Comparison of ENCODE assay signal across 8 cellular contexts in the genomic region with DNA sequence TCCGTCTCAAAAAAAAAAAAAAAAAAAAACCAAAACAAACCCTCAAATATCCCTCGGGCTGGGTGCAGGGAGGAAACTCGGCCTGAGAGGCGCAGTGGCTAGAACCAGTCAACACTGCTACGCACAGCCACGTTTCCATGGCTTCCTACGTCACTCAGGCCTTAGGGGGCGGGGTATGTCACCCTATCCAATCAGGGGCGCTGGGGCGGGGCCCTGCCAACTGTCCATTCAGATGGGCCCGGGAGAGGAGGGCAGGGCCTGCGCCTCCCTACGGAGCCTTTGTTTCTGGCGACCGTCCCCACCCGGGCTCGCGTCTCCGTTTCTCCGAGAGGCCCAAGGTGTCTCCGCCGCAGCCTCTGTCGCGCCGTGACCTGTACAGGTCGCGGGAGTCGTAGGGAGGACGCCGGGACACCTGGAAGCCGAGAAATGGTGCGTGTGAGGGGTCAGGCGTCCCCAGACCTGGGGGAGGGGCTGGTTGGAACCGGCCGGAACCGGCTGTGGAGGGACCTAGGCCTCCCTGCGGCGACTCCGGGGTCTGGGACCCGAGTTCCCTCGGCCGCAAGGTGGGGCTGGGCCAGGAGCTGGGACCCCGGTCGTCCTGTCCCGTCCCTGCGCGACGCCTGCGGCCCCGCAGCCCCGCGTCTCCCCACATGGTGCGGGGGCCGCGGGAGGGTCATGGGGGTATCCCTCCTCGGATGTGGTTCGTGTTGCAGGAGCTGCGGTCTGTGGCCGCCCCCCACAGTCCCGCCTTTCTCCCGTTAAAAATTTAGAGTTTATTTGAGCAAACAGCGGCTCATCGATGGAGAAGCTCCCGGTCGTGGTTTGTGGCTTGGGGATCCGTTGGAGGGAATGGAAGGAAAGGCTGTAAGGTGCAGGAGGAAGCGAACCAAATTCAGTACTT. TPM values are rescaled to one million over a fixed set of nuclear protein-coding genes. Genes with fewer than 3 reads are reported as not detected.
DNase-seq lines count a peak whose midpoint lies in the region; ATAC-seq and TF ChIP-seq lines count a peak whose summit lies in the region.

TSS of gene ZNF627 (plus strand) at position 282 of the 901 bp plus-strand sequence. CDS start at position 427, 145 bp downstream.

- peak within 1 kb of the TSS; percentile 85 for H3K4me2 ChIP-seq in hepatocyte

- in situ Hi-C loops in astrocyte of the cerebellum (cut with HindIII; ENCODE audit: low sequenced_read_pairs), result no loop called here

- H3K79me2 ChIP-seq in hepatocyte, result peaks cover 49% of the 10 kb centered on the region

- H3K27me3 ChIP-seq in hepatocyte, result no peaks in the 10 kb centered on the region

- peaks cover 11% of the 10 kb centered on the region for H3K4me1 ChIP-seq in hepatocyte (ENCODE audit: insufficient read depth)

- no peaks in the 10 kb centered on the region for H3K9me2 ChIP-seq in hepatocyte (replicated peaks; ENCODE audit: insufficient read depth)

- H2AFZ ChIP-seq in hepatocyte, result peak within 1 kb of the TSS; percentile 50

- peak; percentile 91 for ATAC-seq in GM18499 (IDR thresholded peaks at IDR 0.05; ENCODE audit: insufficient read depth, unreplicated experiment)
- peak; percentile 96 for ATAC-seq in HG02943 (IDR thresholded peaks at IDR 0.05; ENCODE audit: low read depth, unreplicated experiment)

- DNase-seq in NCI-H187 treated with DMSO at 0.1 percent for 48 hours (lab: John Stamatoyannopoulos, UW) (peak; percentile 83), T-helper 22 cell (ENCODE audit: low read depth) (peak; percentile 94), astrocyte of the cerebellum (ENCODE audit: low read depth) (peak; percentile 95), hepatocyte (ENCODE audit: low spot score) (peak; percentile 100), renal cortical epithelial cell (ENCODE audit: low read depth) (peak; percentile 95), cortex of kidney (lab: John Stamatoyannopoulos, UW) (no peak)

- WGBS in hepatocyte (ENCODE audit: low lambda C conversion rate, missing lambda C conversion rate), result under 1% methylated on average over 53 of the region's 67 CpGs

- H4K20me1 ChIP-seq in hepatocyte (ENCODE audit: insufficient read depth, poor library complexity, severe bottlenecking), result peaks cover 20% of the 10 kb centered on the region

- no peaks in the 10 kb centered on the region for H3K36me3 ChIP-seq in hepatocyte (replicated peaks; ENCODE audit: insufficient read depth, low read depth)

- H3K27ac ChIP-seq in hepatocyte, result peak within 1 kb of the TSS; percentile 98

- peak within 1 kb of the TSS; percentile 96 for H3K4me3 ChIP-seq in astrocyte of the cerebellum (ENCODE audit: low read depth, low read length)
- H3K4me3 ChIP-seq in hepatocyte, result peak within 1 kb of the TSS; percentile 89

- TF ChIP-seq CTCF in astrocyte of the cerebellum (IDR thresholded peaks at IDR 0.05; ENCODE audit: low read depth, low read length, missing control alignments) (no peak), hepatocyte (IDR thresholded peaks at IDR 0.05; ENCODE audit: poor library complexity) (peak; percentile 16)

- no peaks in the 10 kb centered on the region for H3K9me3 ChIP-seq in hepatocyte (ENCODE audit: low read depth)

RNA-seq across cellular contexts. Expression of gene ZNF627, which starts in this region (rescaled TPM):
- 20.7 and 21.2 TPM in 2 replicates for total RNA-seq in hepatocyte
- polyA plus RNA-seq in hepatocyte, result 7.8 and 12.5 TPM in 2 replicates
- total RNA-seq in renal cortical epithelial cell, result 34.0 and 38.3 TPM in 2 replicates
